8 cellular contexts compared by ENCODE assay signal in genomic region chr1:26862781-26863676, GRCh38. TPM values are rescaled to one million over a fixed set of nuclear protein-coding genes. Genes with fewer than 3 reads are reported as not detected.
DNase-seq lines count a peak whose midpoint lies in the region; ATAC-seq and TF ChIP-seq lines count a peak whose summit lies in the region.

Gene SFN (plus strand): TSS chr1:26863149. CDS start chr1:26863213, 64 bp downstream.

- no peak for ATAC-seq in activated B cell treated with CpG ODN at 0.5 μM for 24 hours (ENCODE audit: low read depth)
- no peak for ATAC-seq in GM21528 (IDR thresholded peaks at IDR 0.05; ENCODE audit: low FRiP score, unreplicated experiment)
- ATAC-seq in HG03460 (IDR thresholded peaks at IDR 0.05; ENCODE audit: unreplicated experiment) = no peak

- peak within 1 kb of the TSS; percentile 98 for H3K27ac Mint-ChIP-seq in activated B cell treated with CpG ODN at 0.5 μM for 24 hours
- peak within 1 kb of the TSS; percentile 71 for H3K27ac Mint-ChIP-seq in neural crest cell (ENCODE audit: unreplicated experiment)

- DNase-seq in G401 (ENCODE audit: low spot score) (peak; percentile 36), NCI-H1105 (lab: John Stamatoyannopoulos, UW) (peak; percentile 68), activated B cell treated with CpG ODN at 0.5 μM for 24 hours (no peak), neural crest cell (ENCODE audit: low read depth, low spot score) (no peak), SKM-1 treated with dmso at 0.1 percent for 144 hours (lab: John Stamatoyannopoulos, UW; ENCODE audit: unreplicated experiment) (no peak)
- peak; percentile 12 for DNase-seq in effector CD4-positive, alpha-beta T cell

- H3K4me1 Mint-ChIP-seq in activated B cell treated with CpG ODN at 0.5 μM for 24 hours = peaks cover 23% of the 10 kb centered on the region
- peaks cover 14% of the 10 kb centered on the region for H3K4me1 Mint-ChIP-seq in neural crest cell

- POLR2A ChIA-PET in activated B cell treated with CpG ODN at 0.5 μM for 24 hours (lab: Charles Lee) = interaction anchor here (0.8 to 3.6 kb wide), 2 partner anchors 24 to 26 kb away, joined by 3 to 64 read pairs; partner anchors contain the start of gene GPN2

- TF ChIP-seq CTCF in activated B cell treated with CpG ODN at 0.5 μM for 24 hours (IDR thresholded peaks at IDR 0.05) (no peak), neural crest cell (conservative IDR thresholded peaks at IDR 0.05) (peak; percentile 60)

- CTCF ChIA-PET in activated B cell treated with CpG ODN at 0.5 μM for 24 hours (lab: Charles Lee) = interaction anchor here (0.8 to 1.4 kb wide), 2 partner anchors 14 to 28 kb away, joined by 3 to 4 read pairs; no protein-coding TSS in a partner anchor

- H3K27me3 Mint-ChIP-seq in activated B cell treated with CpG ODN at 0.5 μM for 24 hours (no peaks in the 10 kb centered on the region), neural crest cell (ENCODE audit: low read depth) (no peaks in the 10 kb centered on the region)

- H3K36me3 Mint-ChIP-seq in activated B cell treated with CpG ODN at 0.5 μM for 24 hours (ENCODE audit: low read depth) = peaks cover 4% of the 10 kb centered on the region
- H3K36me3 Mint-ChIP-seq in neural crest cell (ENCODE audit: low read depth) = no peaks in the 10 kb centered on the region

- H3K4me3 Mint-ChIP-seq in activated B cell treated with CpG ODN at 0.5 μM for 24 hours (peak within 1 kb of the TSS; percentile 92), neural crest cell (peak within 1 kb of the TSS; percentile 88)

- in situ Hi-C loops in G401 (cut with HindIII; ENCODE audit: low sequenced_read_pairs) = no loop called here

- intact Hi-C loops in activated B cell treated with CpG ODN at 0.5 μM for 24 hours (cut with micrococcal nuclease) = no loop called here

- H3K9me3 Mint-ChIP-seq in activated B cell treated with CpG ODN at 0.5 μM for 24 hours (no peaks in the 10 kb centered on the region), neural crest cell (no peaks in the 10 kb centered on the region)

RNA-seq across cellular contexts. Expression of gene SFN, which starts in this region (rescaled TPM):
- 58.6 and 67.7 TPM in 2 replicates for total RNA-seq in G401 (2014; rRNA removed; shearing (Covaris generic))
- total RNA-seq in activated B cell treated with CpG ODN at 0.5 μM for 24 hours (0.22 and 0.29 TPM in 2 replicates), neural crest cell (0.30 TPM in 1 of 2 replicates, not detected in the other)

Comparison
In these comparisons a context has a peak if more than half of its experiments do, and no peak if none do; other contexts are left out.
1. RNA of gene SFN (total RNA-seq): 58.6 to 67.7 TPM in G401; 0.30 TPM in neural crest cell and 0.22 to 0.29 TPM in activated B cell treated with CpG ODN at 0.5 μM for 24 hours; every median in the first group is over 10 times any median in the second.
2. DNase-seq: peak in G401 (single experiment), NCI-H1105 (single experiment) and effector CD4-positive, alpha-beta T cell (single experiment); none in activated B cell treated with CpG ODN at 0.5 μM for 24 hours (single experiment), neural crest cell (single experiment) and SKM-1 treated with dmso at 0.1 percent for 144 hours (single experiment).